ENCODE assay signal across 23 cellular contexts in genomic region chr6:157172830-157173536, GRCh38.
A peak's percentile ranks its signal among the peaks of the same experiment; 100 is the strongest.
DNase-seq lines count a peak whose midpoint lies in the region; ATAC-seq, FAIRE-seq and TF ChIP-seq lines count a peak whose summit lies in the region.
"Had no signal": no experiment of that assay in that cellular context is flagged by ENCODE, and none has a peak within 500 bp of the region (broad histone marks: within the 10 kb centered on the region; RNA-seq: fewer than 3 reads in every experiment).

No MANE protein-coding gene starts in this region.

- H3K27me3 Mint-ChIP-seq in activated T-cell treated with anti-CD3 and anti-CD28 coated beads, Interleukin-2, amount 50 U/mL, for 72 hours (ENCODE audit: low read depth): no peaks in the 10 kb centered on the region
- peaks cover 0 to 1% (median 0%) of the 10 kb centered on the region in 3 donors for H3K27me3 Mint-ChIP-seq in immature natural killer cell (ENCODE audit: low read depth in 3 of 3)
- H3K27me3 Mint-ChIP-seq in activated CD4-positive, alpha-beta T cell treated with anti-CD3 and anti-CD28 coated beads for 36 hours: no peaks in the 10 kb centered on the region
- H3K27me3 Mint-ChIP-seq: B cell, IgD-negative memory B cell had no signal

- BruUV-seq in K562 (replicated peaks; lab: Mats Ljungman, UMichigan): no TSS peak

- TF ChIP-seq CTCF in K562 (IDR thresholded peaks at IDR 0.05 in 2 of 3, conservative IDR thresholded peaks at IDR 0.05 in 1 of 3; ENCODE audit: insufficient read depth in 2 of 3, low read depth in 1 of 3, low read length in 3 of 3): no peak

- H3K36me3 ChIP-seq in K562 (ENCODE audit: control insufficient read depth, insufficient read depth, low read length): peaks cover 9% of the 10 kb centered on the region; the same call in 2 of the 3 replicates

- no peak for ATAC-seq in activated T-cell treated with anti-CD3 and anti-CD28 coated beads, Interleukin-2, amount 50 U/mL, for 72 hours (replicated peaks in 1 of 2)
- no peak for ATAC-seq in K562
- ATAC-seq in sciatic nerve: peak; percentile 76
- ATAC-seq in activated CD4-positive, alpha-beta T cell treated with anti-CD3 and anti-CD28 coated beads for 36 hours: no peak
- no peak for ATAC-seq in HG03354 (IDR thresholded peaks at IDR 0.05; ENCODE audit: poor library complexity, severe bottlenecking, unreplicated experiment)
- ATAC-seq: PC-3 had no signal

- no peaks in the 10 kb centered on the region for H3K9me3 ChIP-seq in K562 (replicated peaks; ENCODE audit: control insufficient read depth, insufficient read depth, low read depth, low read length)

- H3K4me2 ChIP-seq in K562 (ENCODE audit: insufficient read depth, low read length): no peak overlapping the region

- no peak overlapping the region for H3K4me3 Mint-ChIP-seq in activated T-cell treated with anti-CD3 and anti-CD28 coated beads, Interleukin-2, amount 50 U/mL, for 72 hours
- H3K4me3 Mint-ChIP-seq in immature natural killer cell: peak overlapping the region in 4 of 5 donors; percentile 4 to 62 (median 26)
- H3K4me3 Mint-ChIP-seq in activated CD4-positive, alpha-beta T cell treated with anti-CD3 and anti-CD28 coated beads for 36 hours: no peak overlapping the region
- H3K4me3 Mint-ChIP-seq: B cell, H9, IgD-negative memory B cell had no signal

- no peak for TF ChIP-seq EP300 in K562 (IDR thresholded peaks at IDR 0.05; ENCODE audit: low read length)

- no peaks in the 10 kb centered on the region for H3K4me1 ChIP-seq in K562 (replicated peaks in 1 of 2; ENCODE audit: control insufficient read depth in 2 of 2, insufficient read depth in 2 of 2, low read length in 2 of 2)

- H3K36me3 Mint-ChIP-seq in activated T-cell treated with anti-CD3 and anti-CD28 coated beads, Interleukin-2, amount 50 U/mL, for 72 hours (ENCODE audit: insufficient read depth in 2 of 2): no peaks in the 10 kb centered on the region
- peaks cover 6 to 21% (median 16%) of the 10 kb centered on the region in 3 donors for H3K36me3 Mint-ChIP-seq in immature natural killer cell
- H3K36me3 Mint-ChIP-seq in activated CD4-positive, alpha-beta T cell treated with anti-CD3 and anti-CD28 coated beads for 36 hours (ENCODE audit: low read depth): peaks cover 10% of the 10 kb centered on the region

- no peak overlapping the region for H2AFZ ChIP-seq in K562 (ENCODE audit: low read depth, low read length)

- POLR2A ChIA-PET in K562 (lab: Yijun Ruan, JAX): interaction anchor here (0.6 to 1.1 kb wide), 5 partner anchors 10 to 482 kb away, joined by 3 read pairs; no protein-coding TSS in a partner anchor
- POLR2A ChIA-PET in activated CD4-positive, alpha-beta T cell treated with anti-CD3 and anti-CD28 coated beads for 36 hours (lab: Charles Lee): no interaction called here

- no peak overlapping the region for H3K4me3 ChIP-seq in K562

- in situ Hi-C loops in K562 (cut with MboI): no loop called here

- no peaks in the 10 kb centered on the region for H4K20me1 ChIP-seq in K562 (replicated peaks; ENCODE audit: control insufficient read depth, insufficient read depth, low read length)

- no peaks in the 10 kb centered on the region for H3K9me1 ChIP-seq in K562 (ENCODE audit: control insufficient read depth, insufficient read depth, low read length)

- peak overlapping the region; percentile 44 for H3K27ac Mint-ChIP-seq in activated T-cell treated with anti-CD3 and anti-CD28 coated beads, Interleukin-2, amount 50 U/mL, for 72 hours
- H3K27ac Mint-ChIP-seq in immature natural killer cell: peak overlapping the region in 4 of 6 donors; percentile 35 to 63 (median 48)
- no peak overlapping the region for H3K27ac Mint-ChIP-seq in activated CD4-positive, alpha-beta T cell treated with anti-CD3 and anti-CD28 coated beads for 36 hours
- H3K27ac Mint-ChIP-seq: B cell had no signal

- intact Hi-C loops in K562 (cut with micrococcal nuclease) (no loop called here), sciatic nerve (cut with DNase I) (no loop called here)
- intact Hi-C loops in activated CD4-positive, alpha-beta T cell treated with anti-CD3 and anti-CD28 coated beads for 36 hours (cut with DNase I, micrococcal nuclease): no loop called here

- H3K9ac ChIP-seq in K562 (ENCODE audit: insufficient read depth in 1 of 2, low read depth in 2 of 2, low read length in 2 of 2): no peak overlapping the region

- no peaks in the 10 kb centered on the region for H3K4me1 Mint-ChIP-seq in activated T-cell treated with anti-CD3 and anti-CD28 coated beads, Interleukin-2, amount 50 U/mL, for 72 hours (ENCODE audit: low read depth)
- H3K4me1 Mint-ChIP-seq in immature natural killer cell: peaks cover 23 to 24% of the 10 kb centered on the region in 2 donors
- H3K4me1 Mint-ChIP-seq in activated CD4-positive, alpha-beta T cell treated with anti-CD3 and anti-CD28 coated beads for 36 hours: no peaks in the 10 kb centered on the region
- H3K4me1 Mint-ChIP-seq: B cell, IgD-negative memory B cell had no signal

- H3K27me3 ChIP-seq in K562 (ENCODE audit: control insufficient read depth in 2 of 2, insufficient read depth in 2 of 2, low read length in 2 of 2): no peaks in the 10 kb centered on the region; a peak in 1 of 5 replicates

- WGBS in K562 (ENCODE audit: insufficient coverage, low coverage, missing lambda C conversion rate): 77% methylated on average over 5 of the region's 5 CpGs

- H3K9me3 Mint-ChIP-seq in activated T-cell treated with anti-CD3 and anti-CD28 coated beads, Interleukin-2, amount 50 U/mL, for 72 hours: no peaks in the 10 kb centered on the region
- H3K9me3 Mint-ChIP-seq in immature natural killer cell: no peaks in the 10 kb centered on the region
- H3K9me3 Mint-ChIP-seq in activated CD4-positive, alpha-beta T cell treated with anti-CD3 and anti-CD28 coated beads for 36 hours (ENCODE audit: low read depth): no peaks in the 10 kb centered on the region
- H3K9me3 Mint-ChIP-seq: H9, IgD-negative memory B cell had no signal

- TF ChIP-seq POLR2A in K562 (conservative IDR thresholded peaks at IDR 0.05): no peak

- no peaks in the 10 kb centered on the region for H3K79me2 ChIP-seq in K562 (ENCODE audit: control insufficient read depth, insufficient read depth, low read length)

- no peak for FAIRE-seq in K562 (lab: Jason Lieb, UNC)
- FAIRE-seq: HTR-8/SVneo had no signal

- H3K27ac ChIP-seq in K562 (ENCODE audit: extremely low read depth, low read depth, low read length): no peak overlapping the region
- H3K27ac ChIP-seq: HL-60 had no signal

- TF ChIP-seq RAD21 in K562 (CRISPR knock-in tag; conservative IDR thresholded peaks at IDR 0.05 in 1 of 2, IDR thresholded peaks at IDR 0.05 in 1 of 2): no peak

- no peak for DNase-seq in activated T-cell treated with anti-CD3 and anti-CD28 coated beads, Interleukin-2, amount 50 U/mL, for 72 hours
- no peak for DNase-seq in activated T-cell treated with anti-CD3 and anti-CD28 coated beads, Interleukin-2, amount 50 U/mL, for 1 hour
- DNase-seq in K562 (ENCODE audit: extremely low read depth in 1 of 4, low spot score in 3 of 4) (no peak), immature natural killer cell (no peak), sciatic nerve (ENCODE audit: low spot score) (no peak)
- no peak for DNase-seq in activated CD4-positive, alpha-beta T cell treated with anti-CD3 and anti-CD28 coated beads for 36 hours
- DNase-seq in activated CD4-positive, alpha-beta T cell treated with anti-CD3 and anti-CD28 coated beads for 4 hours: no peak
- DNase-seq: DMS 273 treated with DMSO at 0.1 percent for 48 hours, DND-41, H9, MM.1S, NCI-H1092, NCI-H1930, NCI-H226, NCI-H524, NCI-H82, PC-3, RPMI8226 had no signal

- CTCF ChIA-PET in K562 (lab: Yijun Ruan, JAX; ENCODE audit: low intra/inter-chr PET ratio): no interaction called here
- CTCF ChIA-PET in activated CD4-positive, alpha-beta T cell treated with anti-CD3 and anti-CD28 coated beads for 36 hours (lab: Charles Lee): interaction anchor here (1.0 to 1.5 kb wide), 3 partner anchors 8 to 13 kb away, joined by 3 to 4 read pairs (median 3); no protein-coding TSS in a partner anchor

TF ChIP-seq in K562, 482 proteins besides CTCF, POLR2A, EP300 and RAD21 (continues in another document):
- TF ChIP-seq FOXK1 (CRISPR knock-in tag; IDR thresholded peaks at IDR 0.05; ENCODE audit: borderline replicate concordance): 0 out of 2 replicates have a peak, but pooled peaks have one; percentile 35

Comparison
In these comparisons a context has a peak if more than half of its experiments do, and no peak if none do; other contexts are left out.
1. H3K4me3 Mint-ChIP-seq: peak in immature natural killer cell (4 of 5); none in activated T-cell treated with anti-CD3 and anti-CD28 coated beads, Interleukin-2, amount 50 U/mL, for 72 hours (0 of 2) and activated CD4-positive, alpha-beta T cell treated with anti-CD3 and anti-CD28 coated beads for 36 hours (single experiment).